Comparison of ENCODE assay signal across 8 cellular contexts in the genomic region with DNA sequence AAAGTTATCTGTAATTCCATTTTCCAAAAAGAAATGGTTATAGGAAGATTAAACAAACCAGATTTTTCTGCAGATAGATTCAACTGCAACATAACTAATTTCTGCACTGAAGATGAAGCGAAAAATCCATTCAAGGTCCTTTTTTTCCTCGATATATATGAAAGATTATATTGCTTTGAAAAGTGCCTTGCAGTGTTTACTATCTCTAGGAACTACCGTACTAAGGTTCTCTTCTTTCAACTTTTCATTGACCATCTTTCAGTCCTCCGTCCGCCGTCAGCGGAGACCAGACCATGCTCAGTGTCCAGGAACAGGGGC. TPM values are rescaled to one million over a fixed set of nuclear protein-coding genes. Genes with fewer than 3 reads are reported as not detected.
DNase-seq lines count a peak whose midpoint lies in the region; ATAC-seq, FAIRE-seq and TF ChIP-seq lines count a peak whose summit lies in the region.

No MANE protein-coding gene starts in this region.

- H3K79me1 ChIP-seq in H1 (ENCODE audit: low read depth, low read length) = no peaks in the 10 kb centered on the region

- H2BK120ac ChIP-seq in H1 (replicated peaks; ENCODE audit: low read depth, low read length) = no peak overlapping the region

- no peaks in the 10 kb centered on the region for H3F3A ChIP-seq in neural progenitor cell (ENCODE audit: low read depth)

- peaks cover 0 to 2% (median 0%) of the 10 kb centered on the region in 7 donors for H3K9me3 Mint-ChIP-seq in CD4-positive, CD25-positive, alpha-beta regulatory T cell
- H3K9me3 Mint-ChIP-seq in neural progenitor cell = peaks cover 5% of the 10 kb centered on the region

- no peak overlapping the region; the same call in 1 of the 2 replicates for H4K8ac ChIP-seq in H1 (ENCODE audit: extremely low read depth, insufficient read depth, low read length)

- H2BK12ac ChIP-seq in H1 (ENCODE audit: low read depth, low read length) = no peak overlapping the region

- H3K4me3 ChIP-seq in CD4-positive, CD25-positive, alpha-beta regulatory T cell (ENCODE audit: low read depth, low read length) = peak overlapping the region; percentile 89
- H3K4me3 ChIP-seq in NB4 (ENCODE audit: low read depth, low read length) = peak overlapping the region; percentile 94
- H3K4me3 ChIP-seq in H1 (ENCODE audit: extremely low read depth in 1 of 4, insufficient read depth in 2 of 4, low read depth in 3 of 4, low read length in 4 of 4) = peak overlapping the region; percentile 63 to 88 (median 75)
- peak overlapping the region; percentile 73 for H3K4me3 ChIP-seq in neural progenitor cell

- H3K27me3 Mint-ChIP-seq in CD4-positive, CD25-positive, alpha-beta regulatory T cell = peaks cover 22% of the 10 kb centered on the region
- H3K27me3 Mint-ChIP-seq in neural progenitor cell (ENCODE audit: insufficient read depth, low read depth) = peaks cover 9% of the 10 kb centered on the region

- no peak for ATAC-seq in CD4-positive, CD25-positive, alpha-beta regulatory T cell (ENCODE audit: low read depth in 2 of 2)
- no peak for ATAC-seq in GM18870 (IDR thresholded peaks at IDR 0.05; ENCODE audit: unreplicated experiment)

- WGBS in H1 (ENCODE audit: extremely low coverage in 1 of 2, insufficient coverage in 1 of 2, insufficient read length in 1 of 2, insufficient replicate concordance in 2 of 2, low coverage in 1 of 2, low lambda C conversion rate in 2 of 2, missing lambda C conversion rate in 1 of 2), 2 experiments = 3% methylated on average over 7 of the region's 7 CpGs; no CpG with 5 or more reads in 1 of the 2 experiments

- CTCF ChIA-PET in H1 (lab: Charles Lee; ENCODE audit: partially characterized antibody) = no interaction called here

- no peak overlapping the region for H4K5ac ChIP-seq in H1 (ENCODE audit: insufficient read length, low read depth, low read length)

- no peak overlapping the region for H4K91ac ChIP-seq in H1 (replicated peaks; ENCODE audit: insufficient read length, low read length)

- peaks cover 38 to 48% (median 47%) of the 10 kb centered on the region in 4 donors for H3K4me1 Mint-ChIP-seq in CD4-positive, CD25-positive, alpha-beta regulatory T cell
- H3K4me1 Mint-ChIP-seq in neural progenitor cell = peaks cover 7% of the 10 kb centered on the region

- DNase-seq in CD4-positive, CD25-positive, alpha-beta regulatory T cell = peak in 2 of 3 donors; percentile 4 to 15
- DNase-seq in NB4 (ENCODE audit: low read depth) (no peak), H1 (ENCODE audit: low read depth in 1 of 2, low spot score in 2 of 2) (no peak), neural progenitor cell (ENCODE audit: low spot score) (no peak), islet precursor cell (no peak), NCI-H146 treated with DMSO at 0.1 percent for 48 hours (lab: John Stamatoyannopoulos, UW; ENCODE audit: unreplicated experiment) (no peak), GM12891 (ENCODE audit: insufficient read length, low spot score) (no peak)

- H2AFZ ChIP-seq in H1 (ENCODE audit: low read length) = no peak overlapping the region; the same call in 1 of the 2 replicates
- peak overlapping the region; percentile 60 for H2AFZ ChIP-seq in neural progenitor cell (replicated peaks)

- peak overlapping the region in 2 of 3 donors; percentile 24 to 34 for H3K27ac Mint-ChIP-seq in CD4-positive, CD25-positive, alpha-beta regulatory T cell
- H3K27ac Mint-ChIP-seq in neural progenitor cell = no peak overlapping the region

- peak overlapping the region; percentile 71 to 86 (median 84) for H3K4me3 Mint-ChIP-seq in CD4-positive, CD25-positive, alpha-beta regulatory T cell
- peak overlapping the region; percentile 86 for H3K4me3 Mint-ChIP-seq in neural progenitor cell

- H3K36me3 ChIP-seq in CD4-positive, CD25-positive, alpha-beta regulatory T cell (ENCODE audit: control insufficient read depth, insufficient read depth, low read length) = peaks cover 5% of the 10 kb centered on the region
- H3K36me3 ChIP-seq in H1 (ENCODE audit: control insufficient read depth in 2 of 4, insufficient read depth in 4 of 4, low read length in 3 of 4) (peaks cover 0 to 14% (median 2%) of the 10 kb centered on the region in 4 experiments; a peak in 4 of 8 replicates), neural progenitor cell (peaks cover 12% of the 10 kb centered on the region)

- H4K20me1 ChIP-seq in H1 (replicated peaks in 1 of 2; ENCODE audit: control insufficient read depth in 1 of 2, insufficient read depth in 2 of 2, low read length in 2 of 2) (peaks cover 0 to 2% of the 10 kb centered on the region in 2 experiments), neural progenitor cell (ENCODE audit: low read depth) (peaks cover 24% of the 10 kb centered on the region)

- no peak overlapping the region for H2BK15ac ChIP-seq in H1 (ENCODE audit: low read length)

- TF ChIP-seq POLR2A in NB4 (IDR thresholded peaks at IDR 0.05; ENCODE audit: extremely low read depth, insufficient read length) = no peak
- no peak for TF ChIP-seq POLR2A in H1 (IDR thresholded peaks at IDR 0.05; ENCODE audit: control extremely low read depth in 1 of 2, low read depth in 2 of 2, low read length in 2 of 2)
- TF ChIP-seq POLR2A in GM12891 (IDR thresholded peaks at IDR 0.05; ENCODE audit: low read depth, low read length) = no peak

- no peak overlapping the region for H3K14ac ChIP-seq in H1 (ENCODE audit: insufficient read length)

- TF ChIP-seq CTCF in NB4 (IDR thresholded peaks at IDR 0.05; ENCODE audit: low read depth, low read length) = no peak
- no peak for TF ChIP-seq CTCF in H1 (IDR thresholded peaks at IDR 0.05; ENCODE audit: control extremely low read depth in 1 of 3, insufficient read depth in 1 of 3, low read depth in 1 of 3, low read length in 3 of 3)
- no peak for TF ChIP-seq CTCF in neural progenitor cell (IDR thresholded peaks at IDR 0.05)

- peaks cover 25% of the 10 kb centered on the region for H3K4me1 ChIP-seq in CD4-positive, CD25-positive, alpha-beta regulatory T cell (ENCODE audit: control insufficient read depth, insufficient read depth, low read length, poor library complexity, severe bottlenecking)
- H3K4me1 ChIP-seq in H1 (replicated peaks in 1 of 4; ENCODE audit: control insufficient read depth in 3 of 4, insufficient read depth in 4 of 4, low read length in 3 of 4) = peaks cover 0 to 2% (median 0%) of the 10 kb centered on the region in 4 experiments; a peak in 1 of 7 replicates
- H3K4me1 ChIP-seq in neural progenitor cell = peaks cover 7% of the 10 kb centered on the region

- TF ChIP-seq RAD21 in H1 (IDR thresholded peaks at IDR 0.05 in 1 of 2, conservative IDR thresholded peaks at IDR 0.05 in 1 of 2; ENCODE audit: low read depth in 2 of 2, low read length in 2 of 2) = no peak

- H3K23me2 ChIP-seq in H1 (ENCODE audit: low read depth, low read length) = peaks cover 4% of the 10 kb centered on the region

- H3K56ac ChIP-seq in H1 (replicated peaks; ENCODE audit: insufficient read length, low read depth, low read length) = peak overlapping the region; percentile 73

- H3K23ac ChIP-seq in H1 (ENCODE audit: insufficient read length) = no peak overlapping the region

- no peak overlapping the region for H2BK5ac ChIP-seq in H1 (ENCODE audit: low read depth, low read length)

- H3K4me2 ChIP-seq in H1 (ENCODE audit: insufficient read depth in 1 of 2, low read depth in 2 of 2, low read length in 2 of 2) (peak overlapping the region; percentile 83 to 89), neural progenitor cell (peak overlapping the region; percentile 96)

- no peak overlapping the region for H2AK5ac ChIP-seq in H1 (ENCODE audit: low read depth, low read length)

- peaks cover 26% of the 10 kb centered on the region for H3K36me3 Mint-ChIP-seq in CD4-positive, CD25-positive, alpha-beta regulatory T cell
- H3K36me3 Mint-ChIP-seq in neural progenitor cell = peaks cover 40% of the 10 kb centered on the region

- H3K9me3 ChIP-seq in CD4-positive, CD25-positive, alpha-beta regulatory T cell (ENCODE audit: control insufficient read depth in 2 of 2, low read length in 2 of 2) = no peaks in the 10 kb centered on the region
- H3K9me3 ChIP-seq in H1 (ENCODE audit: insufficient read depth in 2 of 2, low read depth in 1 of 2, low read length in 1 of 2) (no peaks in the 10 kb centered on the region), neural progenitor cell (ENCODE audit: low read depth) (no peaks in the 10 kb centered on the region)

- TF ChIP-seq EP300 in H1 (IDR thresholded peaks at IDR 0.05; ENCODE audit: borderline replicate concordance in 1 of 2, low read depth in 2 of 2, low read length in 2 of 2) = no peak

- H3K18ac ChIP-seq in H1 (ENCODE audit: extremely low read depth, low read length) = 0 out of 2 replicates have a peak overlapping the region, but pooled peaks have one; percentile 68

- peaks cover 12% of the 10 kb centered on the region for H3K27me3 ChIP-seq in CD4-positive, CD25-positive, alpha-beta regulatory T cell (ENCODE audit: control insufficient read depth, insufficient read depth, low read length)
- no peaks in the 10 kb centered on the region for H3K27me3 ChIP-seq in H1 (replicated peaks in 1 of 4; ENCODE audit: control insufficient read depth in 3 of 4, extremely low read depth in 1 of 4, insufficient read depth in 3 of 4, low read length in 3 of 4)
- peaks cover 37% of the 10 kb centered on the region for H3K27me3 ChIP-seq in neural progenitor cell

- H2BK20ac ChIP-seq in H1 (ENCODE audit: low read length) = no peak overlapping the region

- no peak overlapping the region for H3K4ac ChIP-seq in H1 (replicated peaks; ENCODE audit: insufficient read length, low read depth, low read length)

- H3K9ac ChIP-seq in H1 (replicated peaks in 1 of 4; ENCODE audit: extremely low read depth in 1 of 4, low read depth in 3 of 4, low read length in 3 of 4) = peak overlapping the region; percentile 32 to 88 (median 54)
- peak overlapping the region; percentile 68 for H3K9ac ChIP-seq in neural progenitor cell

- no peak for FAIRE-seq in H1 (lab: Jason Lieb, UNC)
- FAIRE-seq in GM12891 (lab: Jason Lieb, UNC) = no peak

- POLR2A ChIA-PET in H1 (lab: Charles Lee; ENCODE audit: partially characterized antibody) = interaction anchor here (0.6 kb wide), 1 partner anchor 1232 kb away, joined by 3 read pairs; no protein-coding TSS in a partner anchor

- H3K79me2 ChIP-seq in H1 (ENCODE audit: control insufficient read depth in 1 of 2, insufficient read depth in 2 of 2, low read length in 2 of 2) = peaks cover 0 to 26% of the 10 kb centered on the region in 2 experiments; a peak in 2 of 4 replicates
- H3K79me2 ChIP-seq in neural progenitor cell (ENCODE audit: low read depth) = peaks cover 49% of the 10 kb centered on the region

- H3K27ac ChIP-seq in CD4-positive, CD25-positive, alpha-beta regulatory T cell (ENCODE audit: insufficient read depth, low read length, poor library complexity, severe bottlenecking) = peak overlapping the region; percentile 49
- no peak overlapping the region for H3K27ac ChIP-seq in H1 (ENCODE audit: low read depth, low read length)
- H3K27ac ChIP-seq in neural progenitor cell = no peak overlapping the region

RNA-seq across cellular contexts. Expression of a gene that starts 0.5 kb away (rescaled TPM):
- total RNA-seq in CD4-positive, CD25-positive, alpha-beta regulatory T cell = 2.8 TPM
- polyA plus RNA-seq in CD4-positive, CD25-positive, alpha-beta regulatory T cell = 1 to 10 TPM; 5.5 to 8.4 (median 7.6) TPM
- 29.7 and 35.0 TPM in 2 replicates for total RNA-seq in H1 (2021; fragmentation: NEBNext Ultra II Directional; extraction: Animal tissue kit (Norgen Biotek cat#: 25700))
- polyA plus RNA-seq in H1 (2011; rRNA removed) = 3.5 and 5.3 TPM in 2 replicates
- polyA plus RNA-seq in H1 (2011; cell fraction: cytosol; rRNA removed) = 7.8 TPM
- polyA plus RNA-seq in H1 (2011; cell fraction: nucleus; rRNA removed) = 15.4 TPM
- polyA plus RNA-seq in H1 (2012, experiment 1 of 2) = 8.2 to 16.9 TPM (median 10.0 TPM) in 4 replicates
- polyA plus RNA-seq in H1 (2012, experiment 2 of 2) = 0.92 TPM
- 11.2 TPM for polyA plus RNA-seq in H1 (2013, experiment 1 of 2)
- 11.5 TPM for polyA plus RNA-seq in H1 (2013, experiment 2 of 2)
- 26.9 and 33.6 TPM in 2 replicates for polyA minus RNA-seq in H1 (2011; rRNA and poly(A)+ RNA removed)
- polyA minus RNA-seq in H1 (2011; cell fraction: cytosol; rRNA and poly(A)+ RNA removed) = 17.0 TPM
- polyA minus RNA-seq in H1 (2011; cell fraction: nucleus; rRNA and poly(A)+ RNA removed) = 112 TPM
- total RNA-seq in neural progenitor cell (ENCODE audit: low replicate concordance) = 35.4 and 54.8 TPM in 2 replicates
- 3.8 TPM for polyA plus RNA-seq in GM12891 (2012; ENCODE audit: low read depth, missing spikeins)

Comparison
In these comparisons a context has a peak if more than half of its experiments do, and no peak if none do; other contexts are left out.
1. DNase-seq: peak in CD4-positive, CD25-positive, alpha-beta regulatory T cell (2 of 3); none in NB4 (single experiment), H1 (0 of 2), neural progenitor cell (single experiment), islet precursor cell (single experiment), NCI-H146 treated with DMSO at 0.1 percent for 48 hours (single experiment) and GM12891 (single experiment).
2. Peak in every context shown above with its lines, with median percentiles within 50 percentile points of each other: H3K4me3 ChIP-seq.